Comparison of ENCODE assay signal across 1 cellular context in the genomic region with DNA sequence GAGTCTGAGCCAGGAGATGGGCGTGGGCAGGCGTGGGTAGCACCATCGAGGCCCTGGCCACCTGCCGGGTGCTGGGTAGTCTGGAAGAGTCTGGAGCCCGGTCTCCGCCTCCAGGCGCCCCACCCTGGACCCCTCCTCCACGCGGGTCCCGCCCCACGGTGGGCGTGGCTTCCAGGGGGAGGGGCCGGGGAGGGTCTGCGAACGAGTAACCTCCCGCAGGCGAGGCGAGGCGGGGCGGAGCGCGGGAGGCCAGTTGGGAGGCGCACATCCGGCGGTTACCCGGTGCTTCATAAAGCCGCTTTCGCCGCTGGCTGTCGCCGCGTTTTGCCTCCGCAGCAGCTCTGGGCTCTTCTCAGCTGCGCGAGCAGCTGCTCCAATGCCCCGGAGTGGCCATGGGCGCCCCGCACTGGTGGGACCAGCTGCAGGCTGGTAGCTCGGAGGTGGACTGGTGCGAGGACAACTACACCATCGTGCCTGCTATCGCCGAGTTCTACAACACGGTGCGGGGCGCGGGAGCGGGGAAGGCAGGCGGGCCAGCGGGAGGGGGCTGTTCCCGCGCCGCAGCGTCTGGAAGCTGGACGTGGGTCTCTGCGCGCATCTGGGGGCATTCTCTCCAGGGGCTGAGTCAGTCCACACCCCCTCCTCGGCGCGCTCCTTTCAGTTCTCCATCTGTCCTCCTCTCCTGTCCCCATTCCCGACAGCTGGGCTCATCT.
TF ChIP-seq lines count a peak whose summit lies in the region.

A gene (plus strand): TSS at position 317 of the 713 bp plus-strand sequence. CDS start 76 bp downstream, at position 393.

TF ChIP-seq in PFSK-1, 5 proteins besides CTCF, POLR2A, EP300 and RAD21:
- TF ChIP-seq TAF1 (IDR thresholded peaks at IDR 0.05; ENCODE audit: borderline replicate concordance, insufficient read depth, low read length) (peak; percentile 51; the same call in 1 of the 2 replicates), FOXP2 (optimal IDR thresholded peaks at IDR 0.05; ENCODE audit: borderline replicate concordance, extremely low read depth, extremely low read length, insufficient read depth) (peak; percentile 68), POLR2AphosphoS5 (IDR thresholded peaks at IDR 0.05; ENCODE audit: low read depth, low read length) (peak; percentile 96), SIN3A (IDR thresholded peaks at IDR 0.05; ENCODE audit: borderline replicate concordance, insufficient read depth, low read length) (0 out of 2 replicates have a peak, but pooled peaks have one; percentile 27)
- TF ChIP-seq, protein P1, sequence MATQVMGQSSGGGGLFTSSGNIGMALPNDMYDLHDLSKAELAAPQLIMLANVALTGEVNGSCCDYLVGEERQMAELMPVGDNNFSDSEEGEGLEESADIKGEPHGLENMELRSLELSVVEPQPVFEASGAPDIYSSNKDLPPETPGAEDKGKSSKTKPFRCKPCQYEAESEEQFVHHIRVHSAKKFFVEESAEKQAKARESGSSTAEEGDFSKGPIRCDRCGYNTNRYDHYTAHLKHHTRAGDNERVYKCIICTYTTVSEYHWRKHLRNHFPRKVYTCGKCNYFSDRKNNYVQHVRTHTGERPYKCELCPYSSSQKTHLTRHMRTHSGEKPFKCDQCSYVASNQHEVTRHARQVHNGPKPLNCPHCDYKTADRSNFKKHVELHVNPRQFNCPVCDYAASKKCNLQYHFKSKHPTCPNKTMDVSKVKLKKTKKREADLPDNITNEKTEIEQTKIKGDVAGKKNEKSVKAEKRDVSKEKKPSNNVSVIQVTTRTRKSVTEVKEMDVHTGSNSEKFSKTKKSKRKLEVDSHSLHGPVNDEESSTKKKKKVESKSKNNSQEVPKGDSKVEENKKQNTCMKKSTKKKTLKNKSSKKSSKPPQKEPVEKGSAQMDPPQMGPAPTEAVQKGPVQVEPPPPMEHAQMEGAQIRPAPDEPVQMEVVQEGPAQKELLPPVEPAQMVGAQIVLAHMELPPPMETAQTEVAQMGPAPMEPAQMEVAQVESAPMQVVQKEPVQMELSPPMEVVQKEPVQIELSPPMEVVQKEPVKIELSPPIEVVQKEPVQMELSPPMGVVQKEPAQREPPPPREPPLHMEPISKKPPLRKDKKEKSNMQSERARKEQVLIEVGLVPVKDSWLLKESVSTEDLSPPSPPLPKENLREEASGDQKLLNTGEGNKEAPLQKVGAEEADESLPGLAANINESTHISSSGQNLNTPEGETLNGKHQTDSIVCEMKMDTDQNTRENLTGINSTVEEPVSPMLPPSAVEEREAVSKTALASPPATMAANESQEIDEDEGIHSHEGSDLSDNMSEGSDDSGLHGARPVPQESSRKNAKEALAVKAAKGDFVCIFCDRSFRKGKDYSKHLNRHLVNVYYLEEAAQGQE (IDR thresholded peaks at IDR 0.05; ENCODE audit: insufficient read depth in 1 of 2, low read depth in 2 of 2, low read length in 2 of 2), result peak in 1 of 2 experiments; percentile 29; a peak in 1 of 4 replicates
TF ChIP-seq in PFSK-1: peak in this region for 5.
